9 cellular contexts compared by ENCODE assay signal in genomic region chr1:229855999-229856650, GRCh38.
DNase-seq lines count a peak whose midpoint lies in the region; ATAC-seq lines count a peak whose summit lies in the region.
"Had no signal": no experiment of that assay in that cellular context is flagged by ENCODE, and none has a peak within 500 bp of the region (broad histone marks: within the 10 kb centered on the region; RNA-seq: fewer than 3 reads in every experiment).

No MANE protein-coding gene starts in this region.

- peak; percentile 45 to 56 for ATAC-seq in activated CD4-positive, CD25-positive, alpha-beta regulatory T cell treated with anti-CD3 and anti-CD28 coated beads, Interleukin-2, amount 50 U/mL, for 24 hours
- peak; percentile 96 for ATAC-seq in GM21825 (IDR thresholded peaks at IDR 0.05; ENCODE audit: unreplicated experiment)

- peaks cover 11% of the 10 kb centered on the region for H3K4me1 Mint-ChIP-seq in activated naive CD8-positive, alpha-beta T cell (ENCODE audit: low read depth)

- DNase-seq in activated CD4-positive, CD25-positive, alpha-beta regulatory T cell (lab: John Stamatoyannopoulos, UW), result no peak
- DNase-seq in Kasumi-1 (lab: John Stamatoyannopoulos, UW), result peak; percentile 49 to 68
- DNase-seq in foreskin melanocyte, result no peak
- no peak for DNase-seq in stimulated activated CD4-positive, alpha-beta T cell treated with anti-CD3 and anti-CD28 coated beads, Interleukin-1b, Interleukin-23, amount 100 ng/mL, for 48 hours

- peak overlapping the region; percentile 26 to 60 (median 54) for H3K9ac ChIP-seq in skeletal muscle tissue (ENCODE audit: low read depth in 1 of 3, low read length in 3 of 3)

- peak overlapping the region; percentile 19 for H3K27ac Mint-ChIP-seq in activated naive CD8-positive, alpha-beta T cell

- H3K36me3 ChIP-seq in skeletal muscle tissue (ENCODE audit: control insufficient read depth in 3 of 3, insufficient read depth in 3 of 3, low read length in 3 of 3), result no peaks in the 10 kb centered on the region
- H3K36me3 ChIP-seq: tibial artery had no signal

- peak overlapping the region; percentile 2 to 40 (median 6) for H3K4me3 ChIP-seq in skeletal muscle tissue (ENCODE audit: low read length in 3 of 3)
- H3K4me3 ChIP-seq: tibial artery had no signal

- no peaks in the 10 kb centered on the region for H3K9me3 ChIP-seq in skeletal muscle tissue (ENCODE audit: control insufficient read depth in 3 of 3, low read length in 3 of 3)
- H3K9me3 ChIP-seq: tibial artery had no signal

- H3K4me3 Mint-ChIP-seq in activated naive CD8-positive, alpha-beta T cell, result peak overlapping the region; percentile 71

- H3K4me1 ChIP-seq in skeletal muscle tissue (ENCODE audit: control insufficient read depth in 3 of 3, insufficient read depth in 3 of 3, low read length in 3 of 3), result peaks cover 0 to 11% (median 2%) of the 10 kb centered on the region in 3 donors
- H3K4me1 ChIP-seq: tibial artery had no signal

- no peaks in the 10 kb centered on the region for H3K9me3 Mint-ChIP-seq in activated naive CD8-positive, alpha-beta T cell (ENCODE audit: low read depth)

- H3K27me3 ChIP-seq in skeletal muscle tissue (ENCODE audit: control insufficient read depth in 3 of 3, insufficient read depth in 3 of 3, low read length in 3 of 3), result no peaks in the 10 kb centered on the region
- H3K27me3 ChIP-seq: tibial artery had no signal

- no peaks in the 10 kb centered on the region for H3K27me3 Mint-ChIP-seq in activated naive CD8-positive, alpha-beta T cell

- H3K27ac ChIP-seq in skeletal muscle tissue (ENCODE audit: low read depth, low read length), result no peak overlapping the region
- H3K27ac ChIP-seq: tibial artery had no signal

- H3K36me3 Mint-ChIP-seq in activated naive CD8-positive, alpha-beta T cell, result no peaks in the 10 kb centered on the region

Comparison
In these comparisons a context has a peak if more than half of its experiments do, and no peak if none do; other contexts are left out.
1. DNase-seq: peak in Kasumi-1 (2 of 2); none in activated CD4-positive, CD25-positive, alpha-beta regulatory T cell (0 of 4), foreskin melanocyte (single experiment) and stimulated activated CD4-positive, alpha-beta T cell treated with anti-CD3 and anti-CD28 coated beads, Interleukin-1b, Interleukin-23, amount 100 ng/mL, for 48 hours (single experiment).